20 cellular contexts compared by ENCODE assay signal in genomic region chr10:78859266-78859665, GRCh38.
DNase-seq lines count a peak whose midpoint lies in the region; ATAC-seq, FAIRE-seq and TF ChIP-seq lines count a peak whose summit lies in the region.
"Had no signal": no experiment of that assay in that cellular context is flagged by ENCODE, and none has a peak within 500 bp of the region (broad histone marks: within the 10 kb centered on the region; RNA-seq: fewer than 3 reads in every experiment).

No MANE protein-coding gene starts in this region.

- H3K56ac ChIP-seq in H1 (replicated peaks; ENCODE audit: insufficient read length, low read depth, low read length), result no peak overlapping the region

- no peak overlapping the region for H4K5ac ChIP-seq in H1 (ENCODE audit: insufficient read length, low read depth, low read length)

- H3K18ac ChIP-seq in H1 (ENCODE audit: extremely low read depth, low read length), result no peak overlapping the region; the same call in 1 of the 2 replicates

- no peaks in the 10 kb centered on the region for H3K9me3 Mint-ChIP-seq in osteocyte (ENCODE audit: unreplicated experiment)
- H3K9me3 Mint-ChIP-seq: CD4-positive, CD25-positive, alpha-beta regulatory T cell; CD8-positive, alpha-beta memory T cell had no signal

- no peaks in the 10 kb centered on the region for H3K36me3 ChIP-seq in H1 (ENCODE audit: control insufficient read depth in 2 of 4, insufficient read depth in 4 of 4, low read length in 3 of 4)
- H3K36me3 ChIP-seq: BE2C had no signal

- no peak overlapping the region for H2BK15ac ChIP-seq in H1 (ENCODE audit: low read length)

- 95% methylated on average over 5 of the region's 5 CpGs; no CpG with 5 or more reads in 1 of the 2 experiments for WGBS in H1 (ENCODE audit: extremely low coverage in 1 of 2, insufficient coverage in 1 of 2, insufficient read length in 1 of 2, insufficient replicate concordance in 2 of 2, low coverage in 1 of 2, low lambda C conversion rate in 2 of 2, missing lambda C conversion rate in 1 of 2), 2 experiments

- H3K4me3 ChIP-seq in H1 (ENCODE audit: extremely low read depth in 1 of 4, insufficient read depth in 2 of 4, low read depth in 3 of 4, low read length in 4 of 4), result no peak overlapping the region
- H3K4me3 ChIP-seq: GM23248 had no signal

- H4K8ac ChIP-seq in H1 (ENCODE audit: extremely low read depth, insufficient read depth, low read length), result no peak overlapping the region

- no peak overlapping the region for H3K4me2 ChIP-seq in H1 (ENCODE audit: insufficient read depth in 1 of 2, low read depth in 2 of 2, low read length in 2 of 2)

- H2BK5ac ChIP-seq in H1 (ENCODE audit: low read depth, low read length), result no peak overlapping the region

- H3K23me2 ChIP-seq in H1 (ENCODE audit: low read depth, low read length), result no peaks in the 10 kb centered on the region

- no peak overlapping the region for H3K4me3 Mint-ChIP-seq in osteocyte (ENCODE audit: unreplicated experiment)
- H3K4me3 Mint-ChIP-seq: CD4-positive, CD25-positive, alpha-beta regulatory T cell; CD8-positive, alpha-beta memory T cell had no signal

- H2BK20ac ChIP-seq in H1 (ENCODE audit: low read length), result no peak overlapping the region

- no peak for FAIRE-seq in H1 (lab: Jason Lieb, UNC)
- FAIRE-seq: GM12892, GM18507, H54 had no signal

- no peak overlapping the region for H3K23ac ChIP-seq in H1 (ENCODE audit: insufficient read length)

- in situ Hi-C loops in G401 (cut with HindIII; ENCODE audit: low sequenced_read_pairs), result no loop called here

- no peak overlapping the region for H3K27ac Mint-ChIP-seq in osteocyte (ENCODE audit: unreplicated experiment)
- H3K27ac Mint-ChIP-seq: CD8-positive, alpha-beta memory T cell had no signal

- no peak for TF ChIP-seq CTCF in H1 (IDR thresholded peaks at IDR 0.05; ENCODE audit: control extremely low read depth in 1 of 3, insufficient read depth in 1 of 3, low read depth in 1 of 3, low read length in 3 of 3)
- no peak for TF ChIP-seq CTCF in osteocyte (IDR thresholded peaks at IDR 0.05)

- POLR2A ChIA-PET in H1 (lab: Charles Lee; ENCODE audit: partially characterized antibody), result no interaction called here

- peaks cover 52% of the 10 kb centered on the region for H3K27me3 Mint-ChIP-seq in osteocyte (ENCODE audit: unreplicated experiment)

- no peaks in the 10 kb centered on the region for H3K79me1 ChIP-seq in H1 (ENCODE audit: low read depth, low read length)

- peak; percentile 6 for DNase-seq in activated CD8-positive, alpha-beta memory T cell treated with anti-CD3 and anti-CD28 coated beads, Interleukin-2, amount 50 U/mL, for 48 hours
- DNase-seq in activated CD8-positive, alpha-beta memory T cell treated with anti-CD3 and anti-CD28 coated beads for 24 hours, result no peak
- DNase-seq in H1 (ENCODE audit: low read depth in 1 of 2, low spot score in 2 of 2) (peak in 1 of 2 experiments; percentile 19), osteocyte (ENCODE audit: extremely low spot score, unreplicated experiment) (peak; percentile 25), AG08396 (ENCODE audit: low spot score) (no peak), G401 (ENCODE audit: low spot score) (no peak)
- DNase-seq: 8988T; BE2C; C1 segment of cervical spinal cord; CD4-positive, CD25-positive, alpha-beta regulatory T cell; CD8-positive, alpha-beta memory T cell; COR-L47; GDM1; GM23248; HCEC 1CT had no signal

- ATAC-seq in HG03457 (IDR thresholded peaks at IDR 0.05; ENCODE audit: unreplicated experiment), result no peak

- H2AK5ac ChIP-seq in H1 (ENCODE audit: low read depth, low read length), result no peak overlapping the region

- CTCF ChIA-PET in H1 (lab: Charles Lee; ENCODE audit: partially characterized antibody), result no interaction called here

- H3K79me2 ChIP-seq in H1 (ENCODE audit: control insufficient read depth in 1 of 2, insufficient read depth in 2 of 2, low read length in 2 of 2), result no peaks in the 10 kb centered on the region

- H3K27ac ChIP-seq in H1 (ENCODE audit: low read depth, low read length), result no peak overlapping the region
- H3K27ac ChIP-seq: GM23248, HL-60 had no signal

- H3K4me1 ChIP-seq in H1 (replicated peaks in 1 of 4; ENCODE audit: control insufficient read depth in 3 of 4, insufficient read depth in 4 of 4, low read length in 3 of 4), result peaks cover 0 to 4% (median 2%) of the 10 kb centered on the region in 4 experiments; a peak in 5 of 7 replicates

- no peak overlapping the region for H4K91ac ChIP-seq in H1 (replicated peaks; ENCODE audit: insufficient read length, low read length)

- H3K9me3 ChIP-seq in H1 (ENCODE audit: insufficient read depth in 2 of 2, low read depth in 1 of 2, low read length in 1 of 2), result no peaks in the 10 kb centered on the region
- H3K9me3 ChIP-seq: BE2C had no signal

- 0 out of 7 replicates have a peak, but pooled peaks cover 0 to 3% (median 0%) of the 10 kb centered on the region in 4 experiments for H3K27me3 ChIP-seq in H1 (replicated peaks in 1 of 4; ENCODE audit: control insufficient read depth in 3 of 4, extremely low read depth in 1 of 4, insufficient read depth in 3 of 4, low read length in 3 of 4)
- H3K27me3 ChIP-seq: BE2C had no signal

- no peak overlapping the region for H3K9ac ChIP-seq in H1 (replicated peaks in 1 of 4; ENCODE audit: extremely low read depth in 1 of 4, low read depth in 3 of 4, low read length in 3 of 4)
- H3K9ac ChIP-seq: GM23248 had no signal

- no peak overlapping the region for H2AFZ ChIP-seq in H1 (ENCODE audit: low read length)
- H2AFZ ChIP-seq: GM23248 had no signal

- H3K36me3 Mint-ChIP-seq in osteocyte (ENCODE audit: unreplicated experiment), result no peaks in the 10 kb centered on the region
- H3K36me3 Mint-ChIP-seq: CD4-positive, CD25-positive, alpha-beta regulatory T cell; CD8-positive, alpha-beta memory T cell had no signal

- no peaks in the 10 kb centered on the region for H4K20me1 ChIP-seq in H1 (replicated peaks in 1 of 2; ENCODE audit: control insufficient read depth in 1 of 2, insufficient read depth in 2 of 2, low read length in 2 of 2)

- peak overlapping the region; percentile 17; the same call in 1 of the 2 replicates for H2BK12ac ChIP-seq in H1 (ENCODE audit: low read depth, low read length)

- no peak for TF ChIP-seq POLR2A in H1 (IDR thresholded peaks at IDR 0.05; ENCODE audit: control extremely low read depth in 1 of 2, low read depth in 2 of 2, low read length in 2 of 2)

- TF ChIP-seq RAD21 in H1 (IDR thresholded peaks at IDR 0.05 in 1 of 2, conservative IDR thresholded peaks at IDR 0.05 in 1 of 2; ENCODE audit: low read depth in 2 of 2, low read length in 2 of 2), result no peak

- H3K14ac ChIP-seq in H1 (ENCODE audit: insufficient read length), result no peak overlapping the region

- TF ChIP-seq EP300 in H1 (IDR thresholded peaks at IDR 0.05; ENCODE audit: borderline replicate concordance in 1 of 2, low read depth in 2 of 2, low read length in 2 of 2), result no peak

- no peak overlapping the region for H2BK120ac ChIP-seq in H1 (replicated peaks; ENCODE audit: low read depth, low read length)

- H3K4ac ChIP-seq in H1 (replicated peaks; ENCODE audit: insufficient read length, low read depth, low read length), result no peak overlapping the region

- no peaks in the 10 kb centered on the region for H3K4me1 Mint-ChIP-seq in osteocyte (ENCODE audit: unreplicated experiment)
- H3K4me1 Mint-ChIP-seq: CD4-positive, CD25-positive, alpha-beta regulatory T cell; CD8-positive, alpha-beta memory T cell had no signal

TF ChIP-seq in H1, 55 proteins besides CTCF, POLR2A, EP300 and RAD21:
- no peak for TF ChIP-seq GABPA (IDR thresholded peaks at IDR 0.05; ENCODE audit: borderline replicate concordance, insufficient read depth, low read length)
- TF ChIP-seq BRCA1 (IDR thresholded peaks at IDR 0.05; ENCODE audit: low read depth, low read length), result no peak
- TF ChIP-seq ATF2 (IDR thresholded peaks at IDR 0.05; ENCODE audit: low read length), result no peak
- TF ChIP-seq TAF1 (IDR thresholded peaks at IDR 0.05; ENCODE audit: low read depth, low read length), result no peak
- no peak for TF ChIP-seq BCL11A (IDR thresholded peaks at IDR 0.05; ENCODE audit: low read depth in 2 of 2, low read length in 2 of 2)
- no peak for TF ChIP-seq CBX5 (IDR thresholded peaks at IDR 0.05; ENCODE audit: low read depth, low read length)
- no peak for TF ChIP-seq GTF2F1 (IDR thresholded peaks at IDR 0.05; ENCODE audit: borderline replicate concordance, low read depth, low read length)
- no peak for TF ChIP-seq CEBPB (IDR thresholded peaks at IDR 0.05; ENCODE audit: low read depth, low read length)
- TF ChIP-seq RFX5 (IDR thresholded peaks at IDR 0.05; ENCODE audit: borderline replicate concordance, low read depth, low read length), result no peak
- TF ChIP-seq RBBP5 (IDR thresholded peaks at IDR 0.05; ENCODE audit: borderline replicate concordance, low read depth, low read length), result no peak
- no peak for TF ChIP-seq TAF7 (optimal IDR thresholded peaks at IDR 0.05; ENCODE audit: borderline replicate concordance, low read depth, low read length)
- no peak for TF ChIP-seq JUN (IDR thresholded peaks at IDR 0.05; ENCODE audit: low read depth, low read length)

Comparison
In these comparisons a context has a peak if more than half of its experiments do, and no peak if none do; other contexts are left out.
1. DNase-seq: peak in activated CD8-positive, alpha-beta memory T cell treated with anti-CD3 and anti-CD28 coated beads, Interleukin-2, amount 50 U/mL, for 48 hours (single experiment) and osteocyte (single experiment); none in activated CD8-positive, alpha-beta memory T cell treated with anti-CD3 and anti-CD28 coated beads for 24 hours (single experiment), AG08396 (single experiment) and G401 (single experiment).